14 cellular contexts compared by ENCODE assay signal in the genomic region with DNA sequence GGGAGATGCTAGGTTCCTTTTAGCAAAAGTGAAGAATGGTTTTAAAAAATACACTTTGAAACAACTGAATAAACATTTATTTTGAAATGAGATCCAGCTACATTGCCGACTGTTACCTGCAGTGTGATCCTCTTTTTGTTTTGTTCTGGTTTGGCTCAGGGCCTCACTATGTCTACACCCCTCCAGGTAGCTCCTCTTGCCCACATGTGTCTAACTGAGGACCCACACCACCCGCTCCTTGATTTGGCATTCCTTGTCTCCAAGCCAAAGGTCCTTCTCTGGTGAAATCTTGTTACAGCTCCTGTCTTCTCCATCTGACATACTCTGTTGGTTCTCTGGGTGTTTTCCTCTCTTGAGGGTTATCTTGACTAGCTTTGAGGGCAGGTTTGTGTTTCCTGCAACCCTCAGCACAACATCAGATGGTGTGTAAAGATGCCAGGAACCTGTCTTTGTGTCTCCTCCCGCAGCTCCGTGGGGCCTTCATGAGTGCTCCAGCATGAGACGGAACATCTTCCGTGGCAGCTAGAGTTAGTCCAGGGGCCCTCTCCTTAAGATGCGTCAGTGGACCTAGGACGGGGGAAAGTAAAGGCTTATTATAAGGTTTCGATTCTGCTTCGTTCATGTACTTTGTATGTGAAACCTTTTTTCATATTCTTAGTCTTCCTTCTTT. TPM values are rescaled to one million over a fixed set of nuclear protein-coding genes. Genes with fewer than 3 reads are reported as not detected.
DNase-seq lines count a peak whose midpoint lies in the region; ATAC-seq and TF ChIP-seq lines count a peak whose summit lies in the region.
"Had no signal": no experiment of that assay in that cellular context is flagged by ENCODE, and none has a peak within 500 bp of the region (broad histone marks: within the 10 kb centered on the region; RNA-seq: fewer than 3 reads in every experiment).

No MANE protein-coding gene starts in this region.

- DNase-seq in NCI-H2196 treated with DMSO at 0.1 percent for 48 hours (lab: John Stamatoyannopoulos, UW; ENCODE audit: unreplicated experiment) (peak; percentile 22), NCI-H2196 (lab: John Stamatoyannopoulos, UW; ENCODE audit: unreplicated experiment) (no peak), smooth muscle cell (lab: John Stamatoyannopoulos, UW; ENCODE audit: unreplicated experiment) (no peak), amygdala (lab: John Stamatoyannopoulos, UW) (no peak)
- no peak for DNase-seq in T-helper 2 cell treated with Interferon-gamma antibody and Interleukin-4, amounts not matched to agents 5 μg/mL and 100 μg/mL, for 36 hours (ENCODE audit: low spot score)
- no peak for DNase-seq in activated naive CD8-positive, alpha-beta T cell treated with anti-CD3 and anti-CD28 coated beads for 36 hours
- peak; percentile 23 for DNase-seq in stimulated activated CD4-positive, alpha-beta T cell treated with anti-CD3 and anti-CD28 coated beads, Interleukin-4, amount 100 ng/mL, for 1 hour
- DNase-seq: Caco-2; heart left ventricle; kidney; stimulated activated CD8-positive, alpha-beta memory T cell treated with anti-CD3 and anti-CD28 coated beads, Interleukin-4, amount 100 ng/mL, for 48 hours had no signal

- H3K27me3 ChIP-seq in smooth muscle cell (ENCODE audit: low read depth): no peaks in the 10 kb centered on the region
- H3K27me3 ChIP-seq: heart left ventricle had no signal

- H3K36me3 ChIP-seq in smooth muscle cell (ENCODE audit: low read depth): no peaks in the 10 kb centered on the region
- H3K36me3 ChIP-seq: heart left ventricle, prostate gland had no signal

- H3K27ac ChIP-seq in smooth muscle cell (ENCODE audit: low read depth): no peak overlapping the region
- H3K27ac ChIP-seq: 22Rv1, heart left ventricle, prostate gland had no signal

- peaks cover 59% of the 10 kb centered on the region for H3K4me1 Mint-ChIP-seq in T-helper 2 cell treated with Interferon-gamma antibody and Interleukin-4, amounts not matched to agents 5 μg/mL and 100 μg/mL, for 36 hours (ENCODE audit: low read depth)
- peaks cover 80% of the 10 kb centered on the region for H3K4me1 Mint-ChIP-seq in activated naive CD8-positive, alpha-beta T cell treated with anti-CD3 and anti-CD28 coated beads for 36 hours

- H3K79me2 ChIP-seq in smooth muscle cell (ENCODE audit: low read depth): peaks cover 100% of the 10 kb centered on the region

- peak overlapping the region; percentile 60 for H3K27ac Mint-ChIP-seq in T-helper 2 cell treated with Interferon-gamma antibody and Interleukin-4, amounts not matched to agents 5 μg/mL and 100 μg/mL, for 36 hours
- H3K27ac Mint-ChIP-seq in activated naive CD8-positive, alpha-beta T cell treated with anti-CD3 and anti-CD28 coated beads for 36 hours: peak overlapping the region; percentile 86

- H3K4me3 ChIP-seq in smooth muscle cell: no peak overlapping the region
- H3K4me3 ChIP-seq: heart left ventricle, prostate gland had no signal

- no peak overlapping the region for H2AFZ ChIP-seq in smooth muscle cell (ENCODE audit: low read depth)

- no peaks in the 10 kb centered on the region for H3K27me3 Mint-ChIP-seq in T-helper 2 cell treated with Interferon-gamma antibody and Interleukin-4, amounts not matched to agents 5 μg/mL and 100 μg/mL, for 36 hours (ENCODE audit: low read depth)
- H3K27me3 Mint-ChIP-seq in activated naive CD8-positive, alpha-beta T cell treated with anti-CD3 and anti-CD28 coated beads for 36 hours: no peaks in the 10 kb centered on the region

- H3K4me2 ChIP-seq in smooth muscle cell: no peak overlapping the region

- TF ChIP-seq CTCF in smooth muscle cell (IDR thresholded peaks at IDR 0.05; ENCODE audit: borderline replicate concordance, insufficient read depth, poor library complexity, severe bottlenecking): no peak

- peaks cover 9% of the 10 kb centered on the region for H3K4me1 ChIP-seq in smooth muscle cell (ENCODE audit: low read depth)
- H3K4me1 ChIP-seq: prostate gland had no signal

- H3K9ac ChIP-seq in smooth muscle cell (ENCODE audit: low read depth): no peak overlapping the region

- H4K20me1 ChIP-seq in smooth muscle cell (ENCODE audit: low read depth): peaks cover 100% of the 10 kb centered on the region

- H3K9me3 Mint-ChIP-seq in T-helper 2 cell treated with Interferon-gamma antibody and Interleukin-4, amounts not matched to agents 5 μg/mL and 100 μg/mL, for 36 hours: no peaks in the 10 kb centered on the region
- H3K9me3 Mint-ChIP-seq in activated naive CD8-positive, alpha-beta T cell treated with anti-CD3 and anti-CD28 coated beads for 36 hours: peaks cover 1% of the 10 kb centered on the region

- ATAC-seq in GM21515 (IDR thresholded peaks at IDR 0.05; ENCODE audit: unreplicated experiment): no peak
- ATAC-seq: heart left ventricle had no signal

- H3K36me3 Mint-ChIP-seq in T-helper 2 cell treated with Interferon-gamma antibody and Interleukin-4, amounts not matched to agents 5 μg/mL and 100 μg/mL, for 36 hours (ENCODE audit: low read depth): peaks cover 8% of the 10 kb centered on the region
- H3K36me3 Mint-ChIP-seq in activated naive CD8-positive, alpha-beta T cell treated with anti-CD3 and anti-CD28 coated beads for 36 hours: peaks cover 15% of the 10 kb centered on the region

- 98% methylated on average over 10 of the region's 10 CpGs for WGBS in smooth muscle cell (ENCODE audit: low lambda C conversion rate)

- peak overlapping the region; percentile 61 for H3K4me3 Mint-ChIP-seq in T-helper 2 cell treated with Interferon-gamma antibody and Interleukin-4, amounts not matched to agents 5 μg/mL and 100 μg/mL, for 36 hours
- H3K4me3 Mint-ChIP-seq in activated naive CD8-positive, alpha-beta T cell treated with anti-CD3 and anti-CD28 coated beads for 36 hours: peak overlapping the region; percentile 67

- H3F3A ChIP-seq in smooth muscle cell (ENCODE audit: low read depth): peaks cover 4% of the 10 kb centered on the region

- no peaks in the 10 kb centered on the region for H3K9me3 ChIP-seq in smooth muscle cell (replicated peaks; ENCODE audit: low read depth)
- H3K9me3 ChIP-seq: Caco-2, heart left ventricle, prostate gland had no signal

RNA-seq across cellular contexts. Expression of gene MAP4K4, which starts 32.1 kb away (rescaled TPM):
- 10 to 100 TPM; 34.4 to 36.5 TPM for total RNA-seq in activated naive CD8-positive, alpha-beta T cell treated with anti-CD3 and anti-CD28 coated beads for 36 hours
- 90.9 and 107 TPM in 2 replicates for total RNA-seq in smooth muscle cell
- 68.9 and 76.9 TPM in 2 replicates for polyA plus RNA-seq in smooth muscle cell

Comparison
In these comparisons a context has a peak if more than half of its experiments do, and no peak if none do; other contexts are left out.
1. DNase-seq: peak in NCI-H2196 treated with DMSO at 0.1 percent for 48 hours (single experiment) and stimulated activated CD4-positive, alpha-beta T cell treated with anti-CD3 and anti-CD28 coated beads, Interleukin-4, amount 100 ng/mL, for 1 hour (single experiment); none in NCI-H2196 (single experiment), T-helper 2 cell treated with Interferon-gamma antibody and Interleukin-4, amounts not matched to agents 5 μg/mL and 100 μg/mL, for 36 hours (single experiment), activated naive CD8-positive, alpha-beta T cell treated with anti-CD3 and anti-CD28 coated beads for 36 hours (single experiment), smooth muscle cell (single experiment) and amygdala (0 of 56).